In the genomic region with DNA sequence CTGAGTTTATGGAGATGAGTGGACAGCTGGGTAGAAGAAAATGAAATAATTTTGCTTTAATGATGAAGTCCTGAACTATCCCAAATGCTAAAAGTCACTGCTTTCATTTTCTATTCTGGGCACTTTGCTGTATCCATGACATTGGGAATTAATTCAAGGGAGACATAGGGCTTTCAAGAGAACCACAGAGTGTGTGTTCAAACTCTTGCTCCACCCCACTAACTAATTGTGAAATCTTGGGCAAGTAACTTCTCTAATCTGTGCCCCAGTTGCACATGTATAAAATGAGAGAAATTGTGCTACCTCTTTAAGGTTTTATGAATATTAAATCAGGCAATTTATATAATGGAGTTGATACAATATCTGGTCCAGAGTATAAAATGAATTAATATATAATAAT, we compare ENCODE assay signal across 23 cellular contexts.
"Had no signal": no experiment of that assay in that cellular context is flagged by ENCODE, and none has a peak within 500 bp of the region (broad histone marks: within the 10 kb centered on the region; RNA-seq: fewer than 3 reads in every experiment).

No MANE protein-coding gene starts in this region.

- DNase-seq: activated CD4-positive, alpha-beta T cell treated with anti-CD3 and anti-CD28 coated beads for 4 hours; activated CD4-positive, alpha-beta T cell treated with anti-CD3 and anti-CD28 coated beads, Interleukin-2, amount 50 U/mL, for 48 hours; activated CD8-positive, alpha-beta memory T cell treated with anti-CD3 and anti-CD28 coated beads for 24 hours; activated effector memory CD4-positive, alpha-beta T cell treated with Interleukin-2 at 50 U/mL for 16 hours; activated naive CD4-positive, alpha-beta T cell treated with anti-CD3 and anti-CD28 coated beads for 36 hours; activated naive CD8-positive, alpha-beta T cell treated with anti-CD3 and anti-CD28 coated beads, Interleukin-2, amount 10 ng/mL, durations not matched to agents 7 days and 5 days; cerebellar nuclear complex; colonic mucosa; effector memory CD4-positive, alpha-beta T cell; glutamatergic neuron; left ventricle myocardium inferior; posterior cingulate gyrus; right cardiac atrium; spleen; stimulated activated CD4-positive, alpha-beta T cell treated with anti-CD3 and anti-CD28 coated beads, Interleukin-2, amount 100 ng/mL, for 48 hours; stimulated activated naive CD4-positive, alpha-beta T cell treated with Interleukin-2 at 50 U/mL for 16 hours had no signal

- H3K4me1 Mint-ChIP-seq: activated naive CD8-positive, alpha-beta T cell treated with anti-CD3 and anti-CD28 coated beads, Interleukin-2, amount 10 ng/mL, durations not matched to agents 7 days and 5 days; brain; nephron had no signal

- H3K36me3 Mint-ChIP-seq: activated naive CD8-positive, alpha-beta T cell treated with anti-CD3 and anti-CD28 coated beads, Interleukin-2, amount 10 ng/mL, durations not matched to agents 7 days and 5 days; brain had no signal

- H3K9me3 Mint-ChIP-seq: activated naive CD8-positive, alpha-beta T cell treated with anti-CD3 and anti-CD28 coated beads, Interleukin-2, amount 10 ng/mL, durations not matched to agents 7 days and 5 days; brain; nephron had no signal

- H3K4me3 ChIP-seq: ascending aorta, cardiac muscle cell, colonic mucosa, left ventricle myocardium inferior, lung, spleen, tibial nerve had no signal

- H3K4me3 Mint-ChIP-seq: activated naive CD4-positive, alpha-beta T cell treated with anti-CD3 and anti-CD28 coated beads for 36 hours; activated naive CD8-positive, alpha-beta T cell treated with anti-CD3 and anti-CD28 coated beads, Interleukin-2, amount 10 ng/mL, durations not matched to agents 7 days and 5 days; brain; nephron; T-helper 2 cell treated with Interferon-gamma antibody and Interleukin-4, amounts not matched to agents 5 μg/mL and 100 μg/mL, for 36 hours had no signal

- H3K27ac Mint-ChIP-seq: activated naive CD4-positive, alpha-beta T cell treated with anti-CD3 and anti-CD28 coated beads for 36 hours; activated naive CD8-positive, alpha-beta T cell treated with anti-CD3 and anti-CD28 coated beads, Interleukin-2, amount 10 ng/mL, durations not matched to agents 7 days and 5 days; brain; nephron; T-helper 2 cell treated with Interferon-gamma antibody and Interleukin-4, amounts not matched to agents 5 μg/mL and 100 μg/mL, for 36 hours had no signal

- H3K27me3 Mint-ChIP-seq: activated naive CD8-positive, alpha-beta T cell treated with anti-CD3 and anti-CD28 coated beads, Interleukin-2, amount 10 ng/mL, durations not matched to agents 7 days and 5 days; brain had no signal
